In the genomic region with DNA sequence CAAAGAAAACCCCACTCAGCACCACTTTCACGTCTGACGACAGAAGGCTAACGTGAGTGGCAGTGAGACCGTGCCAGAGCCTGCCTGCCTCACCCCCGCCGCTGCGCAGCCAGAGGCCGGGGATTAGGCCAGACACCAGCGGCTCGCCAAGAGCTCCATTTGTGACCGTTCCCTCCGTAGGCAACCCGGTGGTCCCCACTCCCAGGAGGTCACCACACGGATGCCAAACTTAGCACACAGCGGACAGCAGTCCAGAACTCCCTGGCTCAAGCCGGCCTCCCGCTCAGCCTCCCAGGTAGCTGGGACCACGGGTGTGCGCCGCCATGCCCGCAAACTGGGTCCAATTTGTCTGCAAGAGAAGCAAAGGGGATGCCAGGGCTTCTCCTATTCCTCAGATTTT, we compare ENCODE assay signal across 2 cellular contexts.
TF ChIP-seq lines count a peak whose summit lies in the region.

No MANE protein-coding gene starts in this region.

TF ChIP-seq in GM23338, 12 proteins besides CTCF, POLR2A, EP300 and RAD21:
- no peak for TF ChIP-seq ZNF331 (CRISPR knock-in tag; IDR thresholded peaks at IDR 0.05; ENCODE audit: low read depth)

TF ChIP-seq in K562, 482 proteins besides CTCF, POLR2A, EP300 and RAD21:
- no peak for TF ChIP-seq SLC30A9 (CRISPR knock-in tag; IDR thresholded peaks at IDR 0.05)
- TF ChIP-seq, protein P1, sequence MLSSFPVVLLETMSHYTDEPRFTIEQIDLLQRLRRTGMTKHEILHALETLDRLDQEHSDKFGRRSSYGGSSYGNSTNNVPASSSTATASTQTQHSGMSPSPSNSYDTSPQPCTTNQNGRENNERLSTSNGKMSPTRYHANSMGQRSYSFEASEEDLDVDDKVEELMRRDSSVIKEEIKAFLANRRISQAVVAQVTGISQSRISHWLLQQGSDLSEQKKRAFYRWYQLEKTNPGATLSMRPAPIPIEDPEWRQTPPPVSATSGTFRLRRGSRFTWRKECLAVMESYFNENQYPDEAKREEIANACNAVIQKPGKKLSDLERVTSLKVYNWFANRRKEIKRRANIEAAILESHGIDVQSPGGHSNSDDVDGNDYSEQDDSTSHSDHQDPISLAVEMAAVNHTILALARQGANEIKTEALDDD (IDR thresholded peaks at IDR 0.05), result no peak
- no peak for TF ChIP-seq ZNF780A (CRISPR knock-in tag; IDR thresholded peaks at IDR 0.05)
- no peak for TF ChIP-seq POLR2B (IDR thresholded peaks at IDR 0.05; ENCODE audit: low read depth, partially characterized antibody)
- peak; percentile 74 for TF ChIP-seq RBM22 (IDR thresholded peaks at IDR 0.05; ENCODE audit: low read depth, low read length, poor library complexity, severe bottlenecking)
- no peak for TF ChIP-seq ZNF212 (CRISPR knock-in tag; IDR thresholded peaks at IDR 0.05)
- TF ChIP-seq FOXK1 (CRISPR knock-in tag; IDR thresholded peaks at IDR 0.05; ENCODE audit: borderline replicate concordance), result no peak
- no peak for TF ChIP-seq KLF13 (tag; IDR thresholded peaks at IDR 0.05; ENCODE audit: borderline replicate concordance, low read depth)
- no peak for TF ChIP-seq TBL1XR1 (IDR thresholded peaks at IDR 0.05; ENCODE audit: low read length in 2 of 2)
- TF ChIP-seq POLR2G (IDR thresholded peaks at IDR 0.05; ENCODE audit: low read depth, low read length), result peak; percentile 50
- no peak for TF ChIP-seq HNRNPLL (IDR thresholded peaks at IDR 0.05; ENCODE audit: low read depth, low read length, poor library complexity, severe bottlenecking)
- no peak for TF ChIP-seq MCM2 (IDR thresholded peaks at IDR 0.05; ENCODE audit: low read depth)
- TF ChIP-seq SP1 (CRISPR knock-in tag; IDR thresholded peaks at IDR 0.05), result no peak
- TF ChIP-seq KDM2B (CRISPR knock-in tag; IDR thresholded peaks at IDR 0.05), result no peak
